ENCODE assay signal across 8 cellular contexts in the genomic region with DNA sequence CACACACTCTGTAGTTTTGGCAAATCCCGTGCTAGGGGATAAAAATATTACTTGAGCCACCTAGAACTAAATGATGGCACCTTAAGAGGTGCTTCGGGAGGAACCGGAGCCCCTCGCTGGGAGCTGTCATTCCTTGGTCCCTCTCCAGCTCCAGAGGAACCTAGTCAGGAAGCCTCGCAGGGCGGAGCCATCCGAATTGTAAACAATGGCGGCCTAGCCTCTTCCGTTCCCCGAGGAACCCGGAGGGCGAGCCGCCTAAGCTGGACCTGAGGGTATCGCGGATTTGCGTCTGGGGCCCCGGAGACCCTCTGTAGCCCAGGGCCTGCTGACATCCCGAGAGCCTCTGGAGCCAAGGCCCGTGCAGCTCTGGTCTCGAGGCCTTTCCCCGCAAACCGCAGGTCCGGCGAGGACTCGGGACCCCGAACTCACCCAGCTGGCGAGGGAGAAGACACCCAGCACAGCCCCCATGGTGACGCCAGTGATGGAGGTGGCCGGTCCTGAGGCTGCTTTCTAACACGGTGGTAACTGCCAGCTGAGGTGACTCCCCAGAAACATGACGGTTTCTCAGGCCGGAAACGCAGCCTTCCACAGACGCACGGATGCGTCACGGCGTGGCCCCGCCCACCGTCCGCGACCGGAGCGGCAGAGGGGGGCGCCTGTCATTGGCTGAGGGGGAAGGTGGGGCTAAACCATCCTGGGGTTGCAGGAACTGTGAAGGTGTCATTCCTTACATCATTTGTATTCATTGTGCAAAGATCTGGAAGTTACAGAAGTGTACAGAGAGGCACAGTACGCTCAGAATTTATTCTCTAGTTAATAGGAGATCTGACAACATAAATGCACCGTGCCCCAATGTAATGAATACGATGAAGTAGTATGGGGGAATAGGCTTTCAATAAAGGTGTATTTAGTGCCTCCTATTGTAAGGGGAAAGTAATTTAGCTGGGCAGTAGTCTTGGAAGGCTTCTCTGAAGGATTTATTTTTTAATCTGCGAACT. TPM values are rescaled to one million over a fixed set of nuclear protein-coding genes. Genes with fewer than 3 reads are reported as not detected.
DNase-seq lines count a peak whose midpoint lies in the region; ATAC-seq, FAIRE-seq and TF ChIP-seq lines count a peak whose summit lies in the region.

Gene SERINC3, minus strand, starts transcription at position 587 of the 998 bp plus-strand sequence. Its CDS starts 119 bp downstream, at position 468.

- H3K18ac ChIP-seq in trophoblast cell (ENCODE audit: low read length), result peak within 1 kb of the TSS; percentile 99

- peak within 1 kb of the TSS; percentile 93 for H2AFZ ChIP-seq in trophoblast cell (ENCODE audit: insufficient read depth, low read length, poor library complexity)

- TF ChIP-seq EP300 in transverse colon (IDR thresholded peaks at IDR 0.05; ENCODE audit: low read depth), result no peak

- H4K8ac ChIP-seq in trophoblast cell (ENCODE audit: low read depth, low read length), result peak within 1 kb of the TSS; percentile 99

- in situ Hi-C loops in transverse colon (cut with MboI; ENCODE audit: low pct_ligation_motif_present in 1 of 4, low pct_unique_long_range_greater_than_20kb in 1 of 4, low sequenced_read_pairs in 3 of 4), result no loop called here

- H3K27me3 Mint-ChIP-seq in T-cell, result no peaks in the 10 kb centered on the region

- H3K36me3 ChIP-seq in cardiac muscle cell (no peaks in the 10 kb centered on the region), trophoblast cell (ENCODE audit: control insufficient read depth in 1 of 2, insufficient read depth in 2 of 2, low read length in 2 of 2) (no peaks in the 10 kb centered on the region), transverse colon (no peaks in the 10 kb centered on the region)

- H3K27me3 ChIP-seq in cardiac muscle cell, result no peaks in the 10 kb centered on the region
- H3K27me3 ChIP-seq in trophoblast cell (ENCODE audit: insufficient read depth, low read length), result no peaks in the 10 kb centered on the region
- no peaks in the 10 kb centered on the region for H3K27me3 ChIP-seq in transverse colon

- H3K4me3 Mint-ChIP-seq in T-cell, result peak within 1 kb of the TSS; percentile 74 to 90 (median 88)

- H3K4me2 ChIP-seq in trophoblast cell (ENCODE audit: low read length), result peak within 1 kb of the TSS; percentile 91

- H2BK12ac ChIP-seq in trophoblast cell (ENCODE audit: low read length), result peak within 1 kb of the TSS; percentile 74

- H4K12ac ChIP-seq in trophoblast cell (ENCODE audit: low read depth, low read length), result peak within 1 kb of the TSS; percentile 97

- peak within 1 kb of the TSS; percentile 96 for H2BK5ac ChIP-seq in trophoblast cell (ENCODE audit: low read depth, low read length, poor library complexity)

- H3K9me3 ChIP-seq in cardiac muscle cell (ENCODE audit: low read depth) (no peaks in the 10 kb centered on the region), trophoblast cell (ENCODE audit: insufficient read depth, low read depth, low read length) (no peaks in the 10 kb centered on the region), transverse colon (no peaks in the 10 kb centered on the region)

- ATAC-seq in HG02840 (IDR thresholded peaks at IDR 0.05; ENCODE audit: low FRiP score, unreplicated experiment), result peak; percentile 98
- ATAC-seq in T-cell (replicated peaks in 1 of 4), result peak; percentile 93 to 100 (median 99)

- H3K36me3 Mint-ChIP-seq in T-cell, result peaks cover 13% of the 10 kb centered on the region

- peak within 1 kb of the TSS; percentile 65 for H3K27ac ChIP-seq in adipose tissue (ENCODE audit: low read depth, low read length)
- H3K27ac ChIP-seq in cardiac muscle cell, result peak within 1 kb of the TSS; percentile 95
- peak within 1 kb of the TSS; percentile 73 for H3K27ac ChIP-seq in trophoblast cell (ENCODE audit: low read depth, low read length)
- peak within 1 kb of the TSS; percentile 96 to 98 (median 96) for H3K27ac ChIP-seq in transverse colon

- TF ChIP-seq CTCF in cardiac muscle cell (IDR thresholded peaks at IDR 0.05; ENCODE audit: low read depth, low read length) (no peak), transverse colon (IDR thresholded peaks at IDR 0.05) (no peak)

- peaks cover 14% of the 10 kb centered on the region for H3K79me1 ChIP-seq in trophoblast cell (ENCODE audit: low read length)

- POLR2A ChIA-PET in T-cell (lab: Charles Lee), result interaction anchor here (0.6 to 1.2 kb wide), 7 partner anchors 9 to 803 kb away, joined by 3 to 4 read pairs (median 3); no protein-coding TSS in a partner anchor

- H3K4ac ChIP-seq in trophoblast cell (ENCODE audit: low read depth, low read length), result peak within 1 kb of the TSS; percentile 99

- H4K91ac ChIP-seq in trophoblast cell (ENCODE audit: low read depth, low read length), result peak within 1 kb of the TSS; percentile 99

- FAIRE-seq in GM12891 (lab: Jason Lieb, UNC), result peak; percentile 99

- no peak within 1 kb of the TSS for H3K23ac ChIP-seq in trophoblast cell (ENCODE audit: low read length)

- H3K4me1 ChIP-seq in cardiac muscle cell (ENCODE audit: low read depth) (peaks cover 5% of the 10 kb centered on the region), trophoblast cell (ENCODE audit: control insufficient read depth in 1 of 2, insufficient read depth in 2 of 2, low read length in 2 of 2) (peaks cover 13% of the 10 kb centered on the region in 2 experiments), transverse colon (peaks cover 19 to 49% (median 29%) of the 10 kb centered on the region in 4 donors)

- peaks cover 8% of the 10 kb centered on the region for H3K79me2 ChIP-seq in trophoblast cell (ENCODE audit: control insufficient read depth, insufficient read depth, low read length, poor library complexity)

- peak within 1 kb of the TSS; percentile 93 for H3K9ac ChIP-seq in trophoblast cell (ENCODE audit: low read length)

- H2BK120ac ChIP-seq in trophoblast cell (ENCODE audit: insufficient read depth, low read length, poor library complexity), result peak within 1 kb of the TSS; percentile 99

- H3K14ac ChIP-seq in trophoblast cell (ENCODE audit: low read length), result peak within 1 kb of the TSS; percentile 99

- TF ChIP-seq POLR2A in GM12891 (IDR thresholded peaks at IDR 0.05; ENCODE audit: low read depth, low read length), result peak; percentile 71
- TF ChIP-seq POLR2A in transverse colon (IDR thresholded peaks at IDR 0.05), result peak; percentile 85

- peaks cover 49 to 58% (median 55%) of the 10 kb centered on the region in 3 donors for H3K4me1 Mint-ChIP-seq in T-cell

- intact Hi-C loops in transverse colon (cut with DNase I; ENCODE audit: low total_unique reads), result no loop called here

- CTCF ChIA-PET in T-cell (lab: Charles Lee), result interaction anchor here (0.5 to 1.1 kb wide), 6 partner anchors 19 to 305 kb away, joined by 3 to 7 read pairs (median 3); no protein-coding TSS in a partner anchor

- H3K27ac Mint-ChIP-seq in T-cell, result peak within 1 kb of the TSS; percentile 93 to 94

- peak within 1 kb of the TSS; percentile 98 for H2AK5ac ChIP-seq in trophoblast cell (ENCODE audit: low read length)

- H3K4me3 ChIP-seq in cardiac muscle cell (peak within 1 kb of the TSS; percentile 84), trophoblast cell (ENCODE audit: low read depth, low read length) (peak within 1 kb of the TSS; percentile 99), transverse colon (peak within 1 kb of the TSS; percentile 73 to 89 (median 77))

- DNase-seq in GM12891 (ENCODE audit: insufficient read length, low spot score), result peak; percentile 89
- peak; percentile 39 for DNase-seq in NCI-H1436 treated with DMSO at 0.1 percent for 48 hours (lab: John Stamatoyannopoulos, UW)
- DNase-seq in T-cell, result peak; percentile 95 to 99 (median 98)
- peak; percentile 95 to 98 for DNase-seq in cardiac muscle cell (ENCODE audit: low read depth in 1 of 2, low spot score in 1 of 2)
- peak; percentile 96 to 97 for DNase-seq in trophoblast cell
- peak; percentile 98 for DNase-seq in transverse colon

- H3K9me3 Mint-ChIP-seq in T-cell, result no peaks in the 10 kb centered on the region

- 0 to 1% (median 0%) methylated on average over 49 of the region's 49 CpGs for WGBS in adipose tissue, 3 donors
- WGBS in trophoblast cell (ENCODE audit: extremely low coverage, insufficient coverage, insufficient read length), result no CpG with 5 or more reads among the region's 49 CpGs
- WGBS in transverse colon (ENCODE audit: low coverage in 1 of 2), 2 donors, result 0 to 8% methylated on average over 3 to 39 of the region's 49 CpGs

TF ChIP-seq in GM12891, 5 proteins besides CTCF, POLR2A, EP300 and RAD21:
- peak; percentile 71; the same call in 1 of the 2 replicates for TF ChIP-seq POLR2AphosphoS5 (IDR thresholded peaks at IDR 0.05; ENCODE audit: low read depth, low read length)
- TF ChIP-seq SPI1 (IDR thresholded peaks at IDR 0.05; ENCODE audit: low read depth, low read length), result no peak
- TF ChIP-seq PAX5 (IDR thresholded peaks at IDR 0.05; ENCODE audit: insufficient read depth, low read length, severe bottlenecking), result no peak

RNA-seq across cellular contexts. Expression of gene SERINC3, which starts in this region (rescaled TPM):
- 26.3 TPM for polyA plus RNA-seq in GM12891 (2012; ENCODE audit: low read depth, missing spikeins)
- total RNA-seq in T-cell, result 10 to 100 TPM; 60.5 to 83.0 (median 78.4) TPM
- polyA plus RNA-seq in adipose tissue, result 10 to 100 TPM; 31.2 to 78.8 (median 62.3) TPM
- total RNA-seq in cardiac muscle cell, result 49.2 and 82.9 TPM in 2 replicates
- polyA plus RNA-seq in cardiac muscle cell, result 73.8 and 95.1 TPM in 2 replicates
- polyA plus RNA-seq in trophoblast cell (2013), result 91.9 and 98.8 TPM in 2 replicates
- 10 to 100 TPM; 19.3 to 85.7 (median 53.1) TPM for total RNA-seq in transverse colon

Comparison
In these comparisons a context has a peak if more than half of its experiments do, and no peak if none do; other contexts are left out.
1. Peak in every context shown above with its lines: DNase-seq, ATAC-seq, H3K4me3 ChIP-seq and H3K27ac ChIP-seq.
2. DNase-seq: peak in every context shown above with its lines; median percentile 98 in T-cell; 98 in transverse colon; 96 in cardiac muscle cell; 96 in trophoblast cell; 89 in GM12891; 39 in NCI-H1436 treated with DMSO at 0.1 percent for 48 hours.